In the genomic region with DNA sequence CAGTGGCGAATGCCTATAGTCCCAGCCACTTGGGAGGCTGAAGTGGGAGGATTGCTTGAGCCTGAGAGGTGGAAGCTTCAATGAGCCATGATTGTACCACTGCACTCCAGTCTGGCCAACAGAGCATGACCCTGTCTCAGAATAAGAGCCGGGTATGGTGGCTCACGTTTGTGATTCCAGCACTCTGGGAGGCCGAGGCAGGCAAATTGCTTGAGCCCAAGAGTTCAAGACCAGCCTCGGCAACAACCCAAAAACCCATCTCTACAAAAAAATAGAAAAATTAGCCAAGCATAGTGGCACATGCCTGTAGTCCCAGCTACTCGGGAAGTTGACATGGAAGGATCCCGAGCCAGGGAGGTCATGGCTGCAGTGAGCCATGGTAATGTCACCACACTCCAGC, we compare ENCODE assay signal across 28 cellular contexts. TPM values are rescaled to one million over a fixed set of nuclear protein-coding genes. Genes with fewer than 3 reads are reported as not detected.
"Had no signal": no experiment of that assay in that cellular context is flagged by ENCODE, and none has a peak within 500 bp of the region (broad histone marks: within the 10 kb centered on the region; RNA-seq: fewer than 3 reads in every experiment).

No MANE protein-coding gene starts in this region.

- H3K36me3 ChIP-seq: neural progenitor cell, ovary, spleen, suprapubic skin, tibial nerve, upper lobe of left lung, vagina had no signal

- H3K4me3 ChIP-seq: neural progenitor cell, ovary, psoas muscle, skin epidermis, smooth muscle cell, spleen, suprapubic skin, testis, tibial nerve, upper lobe of left lung, vagina had no signal

- H3K4me1 ChIP-seq: neural progenitor cell, psoas muscle, testis had no signal

- FAIRE-seq: urothelium cell line had no signal

- H3K9ac ChIP-seq: neural progenitor cell, parathyroid adenoma had no signal

- H3K9me3 ChIP-seq: ovary, psoas muscle, spleen, suprapubic skin, testis, tibial nerve, upper lobe of left lung, vagina had no signal

- H3K79me2 ChIP-seq: parathyroid adenoma had no signal

- H3K4me2 ChIP-seq: neural progenitor cell, smooth muscle cell had no signal

- H3K27me3 ChIP-seq: neural progenitor cell, ovary, suprapubic skin, testis, tibial nerve, upper lobe of left lung, vagina had no signal

- H3K27ac ChIP-seq: neural progenitor cell, ovary, parathyroid adenoma, psoas muscle, skin epidermis, spleen, suprapubic skin, testis, tibial nerve, vagina had no signal

- ATAC-seq: natural killer cell; psoas muscle; right cardiac atrium; sciatic nerve; stimulated activated memory B cell treated with anti-CD40 and anti-IgM and Interleukin-4, amounts not matched to agents 10 μg/mL and 1 μg/mL and 100 μg/mL, for 72 hours; stimulated activated naive CD8-positive, alpha-beta T cell treated with anti-CD3 and anti-CD28 coated beads, Interleukin-15, amount 100 ng/mL, for 72 hours; stimulated activated naive CD8-positive, alpha-beta T cell treated with anti-CD3 and anti-CD28 coated beads, Interleukin-15, Interleukin-2, amounts not matched to agents 100 U/mL and 50 U/mL, for 24 hours had no signal

- DNase-seq: natural killer cell; occipital lobe; ovary; posterior cingulate gyrus; psoas muscle; spleen; stimulated activated CD4-positive, alpha-beta T cell treated with anti-CD3 and anti-CD28 coated beads, Interleukin-12 subunit alpha, Interleukin-12 subunit beta, amount 100 ng/mL, for 4 hours; stimulated activated CD4-positive, alpha-beta T cell treated with anti-CD3 and anti-CD28 coated beads, Interleukin-1b, Interleukin-23, amount 100 ng/mL, for 48 hours; stimulated activated CD4-positive, alpha-beta T cell treated with anti-CD3 and anti-CD28 coated beads, Interleukin-4, amount 100 ng/mL, for 1 hour; stimulated activated CD4-positive, alpha-beta T cell treated with anti-CD3 and anti-CD28 coated beads, Interleukin-4, amount 100 ng/mL, for 4 hours; stimulated activated CD8-positive, alpha-beta memory T cell treated with anti-CD3 and anti-CD28 coated beads, Interleukin-4, amount 100 ng/mL, for 48 hours; stimulated activated naive CD8-positive, alpha-beta T cell treated with anti-CD3 and anti-CD28 coated beads, Interleukin-15, amount 100 ng/mL, for 72 hours; stimulated activated naive CD8-positive, alpha-beta T cell treated with anti-CD3 and anti-CD28 coated beads, Interleukin-15, Interleukin-2, amounts not matched to agents 100 U/mL and 50 U/mL, for 24 hours; substantia nigra; testis; trophoblast cell had no signal

- H2AFZ ChIP-seq: neural progenitor cell, parathyroid adenoma had no signal

RNA-seq across cellular contexts. Expression of gene BCAM, which starts 31.9 kb away (rescaled TPM):
- total RNA-seq: natural killer cell had no signal
